In genomic region chr17:66829386-66829864, GRCh38 we compare ENCODE assay signal across 8 cellular contexts. TPM values are rescaled to one million over a fixed set of nuclear protein-coding genes. Genes with fewer than 3 reads are reported as not detected.
DNase-seq lines count a peak whose midpoint lies in the region; ATAC-seq and TF ChIP-seq lines count a peak whose summit lies in the region.

No MANE protein-coding gene starts in this region.

- no peak for TF ChIP-seq CTCF in GM10266 (IDR thresholded peaks at IDR 0.05; ENCODE audit: control insufficient read depth, insufficient read depth, low read depth, missing control alignments)

- H4K8ac ChIP-seq in mesendoderm (ENCODE audit: low read depth, low read length): no peak overlapping the region

- ATAC-seq in GM21737 (IDR thresholded peaks at IDR 0.05; ENCODE audit: unreplicated experiment) (no peak), GM21381 (IDR thresholded peaks at IDR 0.05; ENCODE audit: unreplicated experiment) (no peak)

- H3K4me3 ChIP-seq in mesendoderm (ENCODE audit: low read length): no peak overlapping the region

- no peak overlapping the region for H2BK120ac ChIP-seq in mesendoderm (ENCODE audit: low read depth, low read length)

- no peak overlapping the region for H3K56ac ChIP-seq in mesendoderm (ENCODE audit: low read length)

- H2AK5ac ChIP-seq in mesendoderm (ENCODE audit: low read length): no peak overlapping the region

- no peak overlapping the region for H2BK5ac ChIP-seq in mesendoderm (ENCODE audit: low read length)

- WGBS in mesendoderm (ENCODE audit: extremely low coverage, insufficient coverage, low lambda C conversion rate): no CpG with 5 or more reads among the region's 18 CpGs

- H3K27me3 ChIP-seq in mesendoderm (ENCODE audit: insufficient read depth, low read length, poor library complexity): no peaks in the 10 kb centered on the region

- no peaks in the 10 kb centered on the region for H3K36me3 ChIP-seq in mesendoderm (ENCODE audit: control insufficient read depth, insufficient read depth, low read length)

- DNase-seq in GM10266 (ENCODE audit: extremely low spot score): peak; percentile 62
- peak; percentile 16 for DNase-seq in NCI-H2171 (lab: John Stamatoyannopoulos, UW)
- DNase-seq in dedifferentiated amniotic fluid mesenchymal stem cell (ENCODE audit: extremely low spot score): peak; percentile 37
- DNase-seq in mesendoderm: peak; percentile 87
- DNase-seq in NCI-H1048 (lab: John Stamatoyannopoulos, UW): no peak
- DNase-seq in GF-D8 (lab: John Stamatoyannopoulos, UW): no peak

- H3K4ac ChIP-seq in mesendoderm (ENCODE audit: low read depth, low read length): no peak overlapping the region

- no peak overlapping the region for H3K23ac ChIP-seq in mesendoderm (ENCODE audit: low read length)

- H3K27ac ChIP-seq in mesendoderm (ENCODE audit: low read depth, low read length): no peak overlapping the region

- H2BK15ac ChIP-seq in mesendoderm (replicated peaks; ENCODE audit: low read depth): no peak overlapping the region

- no peak overlapping the region for H3K18ac ChIP-seq in mesendoderm (ENCODE audit: low read length)

- H3K4me2 ChIP-seq in mesendoderm (ENCODE audit: low read length): no peak overlapping the region

- no peaks in the 10 kb centered on the region for H3K79me1 ChIP-seq in mesendoderm (ENCODE audit: low read length)

- no peaks in the 10 kb centered on the region for H3K79me2 ChIP-seq in mesendoderm (ENCODE audit: control insufficient read depth, insufficient read depth, low read length)

- H3K9ac ChIP-seq in mesendoderm (ENCODE audit: low read length): no peak overlapping the region

- H4K5ac ChIP-seq in mesendoderm (ENCODE audit: low read length): no peak overlapping the region

- peaks cover 4% of the 10 kb centered on the region for H3K4me1 ChIP-seq in mesendoderm (ENCODE audit: control insufficient read depth, low read depth, low read length)

RNA-seq across cellular contexts. Expression of gene CACNG5, which starts 5.5 kb away (rescaled TPM):
- polyA plus RNA-seq in mesendoderm (2013, experiment 1 of 2): 1.1 TPM
- polyA plus RNA-seq in mesendoderm (2013, experiment 2 of 2): 1.1 TPM

Comparison
In these comparisons a context has a peak if more than half of its experiments do, and no peak if none do; other contexts are left out.
1. DNase-seq: peak in GM10266 (single experiment), NCI-H2171 (single experiment), dedifferentiated amniotic fluid mesenchymal stem cell (single experiment) and mesendoderm (single experiment); none in NCI-H1048 (single experiment) and GF-D8 (single experiment).